In the genomic region with DNA sequence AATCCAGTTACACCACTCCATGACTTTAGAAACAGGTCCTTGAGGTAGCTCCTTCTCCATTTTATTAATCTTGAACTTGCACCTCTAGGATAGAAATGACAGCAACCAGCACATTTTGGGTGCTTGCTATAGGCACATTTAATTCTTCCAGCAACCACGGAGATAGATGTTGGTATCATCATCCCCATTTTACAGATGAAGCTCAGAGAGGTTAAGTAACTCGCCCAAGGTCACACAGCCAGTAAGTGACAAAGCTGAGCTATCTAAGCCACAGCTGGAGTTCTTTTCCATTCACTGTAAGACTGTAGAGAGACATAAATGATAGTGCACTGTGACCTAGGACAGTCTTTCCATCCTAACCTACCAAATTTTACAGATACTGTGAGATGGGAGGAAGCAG, we compare ENCODE assay signal across 35 cellular contexts.
"Had no signal": no experiment of that assay in that cellular context is flagged by ENCODE, and none has a peak within 500 bp of the region (broad histone marks: within the 10 kb centered on the region; RNA-seq: fewer than 3 reads in every experiment).

No MANE protein-coding gene starts in this region.

- H3K27me3 ChIP-seq: MG63 had no signal

- H3K4me3 ChIP-seq: MG63 had no signal

- H3K9me3 ChIP-seq: MG63 had no signal

- DNase-seq: Karpas-422, Kasumi-1, MM.1S, MV-4-11, NCI-H1048, NCI-H1092, NCI-H1092 treated with DMSO at 0.1 percent for 48 hours, NCI-H1105, NCI-H1105 treated with DMSO at 0.1 percent for 48 hours, NCI-H1417, NCI-H1417 treated with DMSO at 0.1 percent for 48 hours, NCI-H1436, NCI-H1436 treated with DMSO at 0.1 percent for 48 hours, NCI-H146, NCI-H1694, NCI-H1694 treated with DMSO at 0.1 percent for 48 hours, NCI-H187, NCI-H187 treated with DMSO at 0.1 percent for 48 hours, NCI-H1930, NCI-H2029, NCI-H2029 treated with DMSO at 0.1 percent for 48 hours, NCI-H2081, NCI-H2081 treated with DMSO at 0.1 percent for 48 hours, NCI-H2107, NCI-H2171, NCI-H2171 treated with DMSO at 0.1 percent for 48 hours, NCI-H2227 treated with DMSO at 0.1 percent for 48 hours, NCI-H226, NCI-H345, NCI-H446, NCI-H446 treated with DMSO at 0.1 percent for 48 hours, NCI-H510A, NCI-H510A treated with DMSO at 0.1 percent for 48 hours, NCI-H524 had no signal

- H3K36me3 ChIP-seq: MG63 had no signal
